In the genomic region with DNA sequence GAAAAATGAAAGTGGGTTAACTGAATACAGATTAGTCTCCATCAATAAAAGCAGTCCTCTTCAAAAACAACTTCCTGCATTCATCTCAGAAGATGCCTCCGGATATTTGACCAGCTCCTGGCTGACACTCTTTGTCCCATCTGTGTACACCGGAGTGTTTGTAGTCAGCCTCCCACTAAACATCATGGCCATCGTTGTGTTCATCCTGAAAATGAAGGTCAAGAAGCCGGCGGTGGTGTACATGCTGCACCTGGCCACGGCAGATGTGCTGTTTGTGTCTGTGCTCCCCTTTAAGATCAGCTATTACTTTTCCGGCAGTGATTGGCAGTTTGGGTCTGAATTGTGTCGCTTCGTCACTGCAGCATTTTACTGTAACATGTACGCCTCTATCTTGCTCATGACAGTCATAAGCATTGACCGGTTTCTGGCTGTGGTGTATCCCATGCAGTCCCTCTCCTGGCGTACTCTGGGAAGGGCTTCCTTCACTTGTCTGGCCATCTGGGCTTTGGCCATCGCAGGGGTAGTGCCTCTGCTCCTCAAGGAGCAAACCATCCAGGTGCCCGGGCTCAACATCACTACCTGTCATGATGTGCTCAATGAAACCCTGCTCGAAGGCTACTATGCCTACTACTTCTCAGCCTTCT, we compare ENCODE assay signal across 13 cellular contexts. TPM values are rescaled to one million over a fixed set of nuclear protein-coding genes. Genes with fewer than 3 reads are reported as not detected.
DNase-seq lines count a peak whose midpoint lies in the region; ATAC-seq and TF ChIP-seq lines count a peak whose summit lies in the region.
"Had no signal": no experiment of that assay in that cellular context is flagged by ENCODE, and none has a peak within 500 bp of the region (broad histone marks: within the 10 kb centered on the region; RNA-seq: fewer than 3 reads in every experiment).

No MANE protein-coding gene starts in this region.

- TF ChIP-seq CTCF in GM12864 (IDR thresholded peaks at IDR 0.05; ENCODE audit: low read depth, low read length, missing control alignments) = no peak

- H3K9ac ChIP-seq in mucosa of rectum (ENCODE audit: low read depth in 1 of 2, low read length in 2 of 2) = peak overlapping the region; percentile 34 to 42

- DNase-seq in GM12864 (ENCODE audit: low read depth) (no peak), glomerular visceral epithelial cell (ENCODE audit: extremely low spot score) (no peak), left ventricle myocardium superior (no peak), sciatic nerve (ENCODE audit: low spot score) (no peak), midbrain (lab: John Stamatoyannopoulos, UW) (no peak)
- DNase-seq in activated T-cell treated with anti-CD3 and anti-CD28 coated beads, Interleukin-2, amount 50 U/mL, for 48 hours = peak; percentile 23 to 49
- DNase-seq: amniotic stem cell, C1 segment of cervical spinal cord, Right ventricle myocardium superior, trophoblast cell had no signal

- intact Hi-C loops in left ventricle myocardium superior (cut with micrococcal nuclease) = no loop called here
- intact Hi-C loops in sciatic nerve (cut with DNase I) = no loop called here

- H3K9me3 ChIP-seq in mucosa of rectum (ENCODE audit: control insufficient read depth in 2 of 2, low read length in 2 of 2) = peaks cover 7 to 15% of the 10 kb centered on the region in 2 donors

- no peaks in the 10 kb centered on the region for H3K36me3 ChIP-seq in mucosa of rectum (ENCODE audit: control insufficient read depth in 2 of 2, insufficient read depth in 2 of 2, low read length in 2 of 2)

- peak overlapping the region; percentile 40 for H3K4me3 ChIP-seq in GM12864 (ENCODE audit: low read depth, low read length)
- H3K4me3 ChIP-seq in mucosa of rectum (ENCODE audit: low read length in 2 of 2) = peak overlapping the region; percentile 34 to 35

- ATAC-seq in GM21723 (IDR thresholded peaks at IDR 0.05; ENCODE audit: unreplicated experiment) = peak; percentile 21
- no peak for ATAC-seq in left ventricle myocardium superior
- no peak for ATAC-seq in sciatic nerve
- ATAC-seq: HepG2 had no signal

- peaks cover 0 to 2% of the 10 kb centered on the region in 2 donors for H3K4me1 ChIP-seq in mucosa of rectum (ENCODE audit: control insufficient read depth in 2 of 2, insufficient read depth in 2 of 2, low read length in 2 of 2)

- H3K27ac ChIP-seq in mucosa of rectum (ENCODE audit: low read depth in 2 of 2, low read length in 2 of 2) = peak overlapping the region; percentile 70 to 82

- no peaks in the 10 kb centered on the region for H3K27me3 ChIP-seq in mucosa of rectum (ENCODE audit: control insufficient read depth in 2 of 2, insufficient read depth in 2 of 2, low read length in 2 of 2)

RNA-seq across cellular contexts. Expression of a gene that starts 16.6 kb away (rescaled TPM):
- total RNA-seq in left ventricle myocardium superior = 7.2 TPM
- total RNA-seq in sciatic nerve = 4.7 TPM

Comparison
In these comparisons a context has a peak if more than half of its experiments do, and no peak if none do; other contexts are left out.
1. DNase-seq: peak in activated T-cell treated with anti-CD3 and anti-CD28 coated beads, Interleukin-2, amount 50 U/mL, for 48 hours (2 of 2); none in GM12864 (single experiment), glomerular visceral epithelial cell (single experiment), left ventricle myocardium superior (single experiment), sciatic nerve (single experiment) and midbrain (single experiment).